In the genomic region with DNA sequence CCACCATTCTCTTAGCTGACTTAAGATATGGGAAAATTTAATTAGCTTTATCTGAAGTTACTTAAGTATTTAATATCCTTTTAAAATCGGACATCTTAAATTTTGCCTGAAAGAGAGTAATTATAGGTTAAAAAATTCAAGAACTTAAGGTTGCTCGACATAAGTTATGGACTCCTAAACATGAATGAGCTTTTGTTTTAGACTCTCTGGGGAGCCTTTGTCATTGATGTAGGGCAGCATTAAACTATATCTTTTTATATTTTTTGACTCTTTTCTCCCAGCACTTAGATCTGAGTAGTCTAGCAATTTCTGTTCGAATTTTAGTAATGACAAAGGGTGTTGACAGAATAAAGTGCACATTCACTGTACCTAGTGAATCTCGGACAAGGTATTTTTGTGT, we compare ENCODE assay signal across 16 cellular contexts. TPM values are rescaled to one million over a fixed set of nuclear protein-coding genes. Genes with fewer than 3 reads are reported as not detected.
DNase-seq lines count a peak whose midpoint lies in the region; ATAC-seq and TF ChIP-seq lines count a peak whose summit lies in the region.
"Had no signal": no experiment of that assay in that cellular context is flagged by ENCODE, and none has a peak within 500 bp of the region (broad histone marks: within the 10 kb centered on the region; RNA-seq: fewer than 3 reads in every experiment).

No MANE protein-coding gene starts in this region.

- DNase-seq in HAP-1 (ENCODE audit: low spot score in 2 of 2) (peak in 1 of 2 experiments; percentile 26), SK-N-MC (ENCODE audit: low read depth, low spot score) (no peak), endothelial cell (ENCODE audit: low spot score) (no peak), left lobe of liver (ENCODE audit: low spot score) (no peak)
- no peak for DNase-seq in stimulated activated CD4-positive, alpha-beta T cell treated with anti-CD3 and anti-CD28 coated beads, Interleukin-12 subunit alpha, Interleukin-12 subunit beta, amount 100 ng/mL, for 4 hours
- DNase-seq: aorta, mesendoderm, MV-4-11, posterior cingulate gyrus, T-helper 9 cell, testis had no signal

- peak overlapping the region; percentile 43 for H3K4me3 ChIP-seq in HAP-1
- peak overlapping the region; percentile 79 for H3K4me3 ChIP-seq in SK-N-MC
- H3K4me3 ChIP-seq in skeletal muscle satellite cell (ENCODE audit: low read length) = peak overlapping the region; percentile 3
- H3K4me3 ChIP-seq: testis had no signal

- in situ Hi-C loops in HAP-1 (cut with MboI; ENCODE audit: low sequenced_read_pairs) = no loop called here

- peaks cover 14% of the 10 kb centered on the region for H3K36me3 Mint-ChIP-seq in endothelial cell (ENCODE audit: low read depth, unreplicated experiment)

- peaks cover 46% of the 10 kb centered on the region for H3K4me1 Mint-ChIP-seq in endothelial cell (ENCODE audit: unreplicated experiment)

- no peaks in the 10 kb centered on the region for H3K9me3 ChIP-seq in HAP-1
- H3K9me3 ChIP-seq in SK-N-MC (ENCODE audit: low read depth, low read length) = no peaks in the 10 kb centered on the region
- no peaks in the 10 kb centered on the region for H3K9me3 ChIP-seq in skeletal muscle satellite cell (replicated peaks; ENCODE audit: low read length)
- H3K9me3 ChIP-seq: testis had no signal

- H3K9me3 Mint-ChIP-seq in endothelial cell (ENCODE audit: unreplicated experiment) = no peaks in the 10 kb centered on the region

- H3K36me3 ChIP-seq in HAP-1 (replicated peaks) (no peaks in the 10 kb centered on the region; the same call in 1 of the 2 replicates), SK-N-MC (ENCODE audit: insufficient read depth, low read length) (no peaks in the 10 kb centered on the region), skeletal muscle satellite cell (ENCODE audit: insufficient read depth, low read length) (no peaks in the 10 kb centered on the region)

- peak overlapping the region; percentile 99 for H3K4me3 Mint-ChIP-seq in endothelial cell (ENCODE audit: unreplicated experiment)
- H3K4me3 Mint-ChIP-seq: activated CD4-positive, alpha-beta T cell treated with anti-CD3 and anti-CD28 coated beads for 36 hours had no signal

- peaks cover 30% of the 10 kb centered on the region for H3K4me1 ChIP-seq in HAP-1
- peaks cover 22% of the 10 kb centered on the region for H3K4me1 ChIP-seq in skeletal muscle satellite cell (ENCODE audit: control insufficient read depth, insufficient read depth, low read length)

- peaks cover 13% of the 10 kb centered on the region for H3K27me3 Mint-ChIP-seq in endothelial cell (ENCODE audit: unreplicated experiment)

- no peak for TF ChIP-seq CTCF in endothelial cell (IDR thresholded peaks at IDR 0.05; ENCODE audit: unreplicated experiment)

- peak overlapping the region; percentile 50 for H3K27ac Mint-ChIP-seq in endothelial cell (ENCODE audit: unreplicated experiment)
- H3K27ac Mint-ChIP-seq: activated CD4-positive, alpha-beta T cell treated with anti-CD3 and anti-CD28 coated beads for 36 hours had no signal

- no peaks in the 10 kb centered on the region for H3K27me3 ChIP-seq in HAP-1 (ENCODE audit: low read depth)
- no peaks in the 10 kb centered on the region for H3K27me3 ChIP-seq in skeletal muscle satellite cell (ENCODE audit: control insufficient read depth, insufficient read depth, low read length)
- H3K27me3 ChIP-seq: testis had no signal

- H3K4me2 ChIP-seq in skeletal muscle satellite cell (ENCODE audit: low read length) = peak overlapping the region; percentile 92

- H3K9ac ChIP-seq in SK-N-MC (ENCODE audit: insufficient read length) (no peak overlapping the region), skeletal muscle satellite cell (ENCODE audit: low read depth, low read length) (no peak overlapping the region)

- ATAC-seq in left lobe of liver (no peak), HG02852 (IDR thresholded peaks at IDR 0.05; ENCODE audit: unreplicated experiment) (no peak)
- ATAC-seq: activated CD4-positive, alpha-beta T cell treated with anti-CD3 and anti-CD28 coated beads for 36 hours; Right ventricle myocardium inferior had no signal

- H3K27ac ChIP-seq in SK-N-MC = no peak overlapping the region
- H3K27ac ChIP-seq: C4-2B, testis had no signal

RNA-seq across cellular contexts. Expression of a gene that starts 4.7 kb away (rescaled TPM):
- 47.3 TPM for total RNA-seq in endothelial cell (ENCODE audit: unreplicated experiment)
- total RNA-seq in skeletal muscle satellite cell (2012; rRNA removed) = 4.3 and 4.4 TPM in 2 replicates
- 18.6 TPM for total RNA-seq in left lobe of liver

Comparison
In these comparisons a context has a peak if more than half of its experiments do, and no peak if none do; other contexts are left out.
1. H3K4me3 ChIP-seq: peak in every context shown above with its lines; median percentile 79 in SK-N-MC; 43 in HAP-1; 3 in skeletal muscle satellite cell.